9 cellular contexts compared by ENCODE assay signal in genomic region chr4:39357002-39357401, GRCh38. TPM values are rescaled to one million over a fixed set of nuclear protein-coding genes. Genes with fewer than 3 reads are reported as not detected.
DNase-seq lines count a peak whose midpoint lies in the region; ATAC-seq and TF ChIP-seq lines count a peak whose summit lies in the region.
"Had no signal": no experiment of that assay in that cellular context is flagged by ENCODE, and none has a peak within 500 bp of the region (broad histone marks: within the 10 kb centered on the region; RNA-seq: fewer than 3 reads in every experiment).

No MANE protein-coding gene starts in this region.

- DNase-seq in CD8-positive, alpha-beta T cell: no peak
- peak; percentile 58 for DNase-seq in GM20000 (ENCODE audit: low spot score)
- DNase-seq in MM.1S: peak; percentile 45
- no peak for DNase-seq in esophagus muscularis mucosa (ENCODE audit: extremely low spot score)
- no peak for DNase-seq in A172 (ENCODE audit: low spot score)
- DNase-seq in GF-D8 (lab: John Stamatoyannopoulos, UW): no peak
- no peak for DNase-seq in SHP77 treated with DMSO at 0.1 percent for 48 hours (lab: John Stamatoyannopoulos, UW)
- DNase-seq: hypothalamus had no signal

- H4K20me1 ChIP-seq in MM.1S (ENCODE audit: insufficient read depth, low read length): peaks cover 10% of the 10 kb centered on the region; the same call in 1 of the 2 replicates

- no peak overlapping the region for H3K4me3 ChIP-seq in CD8-positive, alpha-beta T cell (ENCODE audit: low read depth, low read length)
- H3K4me3 ChIP-seq in MM.1S (ENCODE audit: low read length) (no peak overlapping the region), esophagus muscularis mucosa (no peak overlapping the region)

- POLR2A ChIA-PET in CD8-positive, alpha-beta T cell (lab: Charles Lee): interaction anchor here (2.4 kb wide), 1 partner anchor 9 kb away, joined by 9 read pairs; the partner anchor contains the start of gene RFC1

- no peaks in the 10 kb centered on the region for H3K27me3 ChIP-seq in CD8-positive, alpha-beta T cell (ENCODE audit: insufficient read depth, low read length)
- H3K27me3 ChIP-seq in MM.1S (replicated peaks; ENCODE audit: insufficient read depth, low read length) (no peaks in the 10 kb centered on the region), esophagus muscularis mucosa (no peaks in the 10 kb centered on the region)

- no peaks in the 10 kb centered on the region for H3K36me3 ChIP-seq in CD8-positive, alpha-beta T cell (ENCODE audit: insufficient read depth, low read length)
- H3K36me3 ChIP-seq in MM.1S (replicated peaks; ENCODE audit: insufficient read depth, low read length) (no peaks in the 10 kb centered on the region; the same call in 1 of the 2 replicates), esophagus muscularis mucosa (peaks cover 0 to 8% (median 0%) of the 10 kb centered on the region in 4 donors)

- no peaks in the 10 kb centered on the region for H3K27me3 Mint-ChIP-seq in CD8-positive, alpha-beta T cell (ENCODE audit: low read depth)

- no peak overlapping the region for H3K27ac ChIP-seq in CD8-positive, alpha-beta T cell (ENCODE audit: low read depth, low read length)
- H3K27ac ChIP-seq in MM.1S (ENCODE audit: low read length): peak overlapping the region; percentile 52; the same call in 1 of the 2 replicates
- peak overlapping the region in 3 of 4 donors; percentile 11 to 47 (median 31) for H3K27ac ChIP-seq in esophagus muscularis mucosa (replicated peaks in 1 of 4)

- intact Hi-C loops in CD8-positive, alpha-beta T cell (cut with DNase I, micrococcal nuclease): loop anchor here in 1 of 2 experiments (10.0 kb wide), 1 partner anchor 1672 kb away; the partner anchor contains the start of gene RELL1
- intact Hi-C loops in esophagus muscularis mucosa (cut with DNase I): no loop called here

- H3K36me3 Mint-ChIP-seq in CD8-positive, alpha-beta T cell: peaks cover 8% of the 10 kb centered on the region

- H3K9me3 ChIP-seq in CD8-positive, alpha-beta T cell (ENCODE audit: low read length): no peaks in the 10 kb centered on the region
- H3K9me3 ChIP-seq in MM.1S (replicated peaks; ENCODE audit: insufficient read depth, low read length) (no peaks in the 10 kb centered on the region), esophagus muscularis mucosa (no peaks in the 10 kb centered on the region)

- H3K4me1 Mint-ChIP-seq in CD8-positive, alpha-beta T cell (ENCODE audit: low read depth): peaks cover 56% of the 10 kb centered on the region

- no peaks in the 10 kb centered on the region for H3K9me3 Mint-ChIP-seq in CD8-positive, alpha-beta T cell

- H2AFZ ChIP-seq in MM.1S (ENCODE audit: low read length): no peak overlapping the region

- no peak for TF ChIP-seq EP300 in esophagus muscularis mucosa (IDR thresholded peaks at IDR 0.05)

- peaks cover 47% of the 10 kb centered on the region for H3F3A ChIP-seq in MM.1S (ENCODE audit: insufficient read depth, low read length)

- no peak for TF ChIP-seq POLR2A in esophagus muscularis mucosa (IDR thresholded peaks at IDR 0.05; ENCODE audit: low read depth)

- no peak for TF ChIP-seq CTCF in CD8-positive, alpha-beta T cell (IDR thresholded peaks at IDR 0.05)
- no peak for TF ChIP-seq CTCF in GM20000 (IDR thresholded peaks at IDR 0.05; ENCODE audit: extremely low read depth, missing control alignments)
- TF ChIP-seq CTCF in MM.1S (IDR thresholded peaks at IDR 0.05; ENCODE audit: low read length): no peak
- TF ChIP-seq CTCF in esophagus muscularis mucosa (IDR thresholded peaks at IDR 0.05): no peak

- H3K79me2 ChIP-seq in MM.1S (ENCODE audit: low read length): peaks cover 94% of the 10 kb centered on the region

- H3K9ac ChIP-seq in MM.1S (ENCODE audit: low read length): no peak overlapping the region

- peaks cover 20% of the 10 kb centered on the region for H3K4me1 ChIP-seq in CD8-positive, alpha-beta T cell (ENCODE audit: insufficient read depth, low read length)
- H3K4me1 ChIP-seq in MM.1S (ENCODE audit: low read length): peaks cover 45% of the 10 kb centered on the region
- peaks cover 14 to 44% (median 42%) of the 10 kb centered on the region in 4 donors for H3K4me1 ChIP-seq in esophagus muscularis mucosa

- peak overlapping the region; percentile 6; the same call in 1 of the 2 replicates for H3K4me2 ChIP-seq in MM.1S (ENCODE audit: low read depth, low read length)

- 82% methylated on average over 1 of the region's 1 CpG for WGBS in esophagus muscularis mucosa

- H3K27ac Mint-ChIP-seq in CD8-positive, alpha-beta T cell: peak overlapping the region; percentile 71

- peak overlapping the region; percentile 26 for H3K4me3 Mint-ChIP-seq in CD8-positive, alpha-beta T cell

- ATAC-seq in CD8-positive, alpha-beta T cell: no peak
- ATAC-seq in esophagus mucosa: no peak

- CTCF ChIA-PET in CD8-positive, alpha-beta T cell (lab: Charles Lee): no interaction called here

- H3K9me2 ChIP-seq in MM.1S (replicated peaks; ENCODE audit: insufficient read depth, low read length): no peaks in the 10 kb centered on the region

RNA-seq across cellular contexts. Expression of gene RFC1, which starts 9.2 kb away (rescaled TPM):
- total RNA-seq in CD8-positive, alpha-beta T cell: 10 to 100 TPM; 82.2 to 89.8 TPM
- 10 to 100 TPM; 30.6 to 37.4 (median 33.9) TPM for total RNA-seq in esophagus muscularis mucosa
- 54.0 and 72.4 TPM in 2 replicates for total RNA-seq in A172 (2014; rRNA removed; shearing (Covaris generic))
- 30.5 TPM for total RNA-seq in esophagus mucosa

RNA-seq across cellular contexts. Expression of gene KLB, which starts 49.7 kb away (rescaled TPM):
- under 1 TPM; 0.05 to 0.06 TPM for total RNA-seq in CD8-positive, alpha-beta T cell
- total RNA-seq in esophagus muscularis mucosa (under 1 TPM in 1 of 4 donors, not detected in 3; under 0.01 TPM), esophagus mucosa (0.32 TPM)
- not detected in 2 replicates for total RNA-seq in A172 (2014; rRNA removed; shearing (Covaris generic))

Comparison
In these comparisons a context has a peak if more than half of its experiments do, and no peak if none do; other contexts are left out.
1. DNase-seq: peak in GM20000 (single experiment) and MM.1S (single experiment); none in CD8-positive, alpha-beta T cell (0 of 7), esophagus muscularis mucosa (single experiment), A172 (single experiment), GF-D8 (single experiment) and SHP77 treated with DMSO at 0.1 percent for 48 hours (single experiment).